Comparison of ENCODE assay signal across 12 cellular contexts in genomic region chr3:52051444-52051843, GRCh38. TPM values are rescaled to one million over a fixed set of nuclear protein-coding genes. Genes with fewer than 3 reads are reported as not detected.
DNase-seq lines count a peak whose midpoint lies in the region; ATAC-seq and TF ChIP-seq lines count a peak whose summit lies in the region.
"Had no signal": no experiment of that assay in that cellular context is flagged by ENCODE, and none has a peak within 500 bp of the region (broad histone marks: within the 10 kb centered on the region; RNA-seq: fewer than 3 reads in every experiment).

No MANE protein-coding gene starts in this region.

- no peak overlapping the region for H2AFZ ChIP-seq in mesenchymal stem cell (ENCODE audit: low read depth, low read length)

- H3K27me3 ChIP-seq in vagina (no peaks in the 10 kb centered on the region), mesenchymal stem cell (ENCODE audit: control insufficient read depth in 1 of 2, insufficient read depth in 1 of 2, low read length in 2 of 2) (no peaks in the 10 kb centered on the region)

- TF ChIP-seq CTCF in MCF 10A (IDR thresholded peaks at IDR 0.05; ENCODE audit: unreplicated experiment) (no peak), natural killer cell (IDR thresholded peaks at IDR 0.05) (no peak), vagina (IDR thresholded peaks at IDR 0.05) (no peak), GM10266 (IDR thresholded peaks at IDR 0.05; ENCODE audit: control insufficient read depth, insufficient read depth, low read depth, missing control alignments) (no peak)

- no peak overlapping the region for H3K4me3 ChIP-seq in vagina
- no peak overlapping the region for H3K4me3 ChIP-seq in mesenchymal stem cell (ENCODE audit: insufficient read depth in 1 of 2, low read depth in 1 of 2, low read length in 2 of 2)

- H3K9me3 Mint-ChIP-seq in stimulated activated naive CD8-positive, alpha-beta T cell treated with anti-CD3 and anti-CD28 coated beads, Interleukin-15, Interleukin-2, amounts not matched to agents 100 ng/mL and 50 ng/mL, for 24 hours = no peaks in the 10 kb centered on the region
- H3K9me3 Mint-ChIP-seq in stimulated activated naive CD8-positive, alpha-beta T cell treated with anti-CD3 and anti-CD28 coated beads, Interleukin-15, amount 100 ng/mL, for 72 hours = no peaks in the 10 kb centered on the region
- H3K9me3 Mint-ChIP-seq in MCF 10A (ENCODE audit: unreplicated experiment) (no peaks in the 10 kb centered on the region), natural killer cell (no peaks in the 10 kb centered on the region)

- H3K4me3 Mint-ChIP-seq in stimulated activated naive CD8-positive, alpha-beta T cell treated with anti-CD3 and anti-CD28 coated beads, Interleukin-15, Interleukin-2, amounts not matched to agents 100 ng/mL and 50 ng/mL, for 24 hours = no peak overlapping the region
- no peak overlapping the region for H3K4me3 Mint-ChIP-seq in stimulated activated naive CD8-positive, alpha-beta T cell treated with anti-CD3 and anti-CD28 coated beads, Interleukin-15, amount 100 ng/mL, for 72 hours
- H3K4me3 Mint-ChIP-seq in MCF 10A (ENCODE audit: unreplicated experiment) (peak overlapping the region; percentile 72), natural killer cell (peak overlapping the region; percentile 93)

- H3K27ac ChIP-seq in vagina = peak overlapping the region; percentile 98
- H3K27ac ChIP-seq in mesenchymal stem cell (ENCODE audit: low read length, poor library complexity, severe bottlenecking) = no peak overlapping the region

- no peak overlapping the region for H3K4me2 ChIP-seq in mesenchymal stem cell (ENCODE audit: low read length, poor library complexity, severe bottlenecking)

- H3K4ac ChIP-seq in mesenchymal stem cell (ENCODE audit: low read depth in 1 of 2, low read length in 2 of 2) = no peak overlapping the region

- peak overlapping the region; percentile 83 for H3K27ac Mint-ChIP-seq in stimulated activated naive CD8-positive, alpha-beta T cell treated with anti-CD3 and anti-CD28 coated beads, Interleukin-15, Interleukin-2, amounts not matched to agents 100 ng/mL and 50 ng/mL, for 24 hours
- H3K27ac Mint-ChIP-seq in stimulated activated naive CD8-positive, alpha-beta T cell treated with anti-CD3 and anti-CD28 coated beads, Interleukin-15, amount 100 ng/mL, for 72 hours = peak overlapping the region in 1 of 2 donors; percentile 97
- H3K27ac Mint-ChIP-seq in MCF 10A (ENCODE audit: low read depth, unreplicated experiment) (peak overlapping the region; percentile 47), natural killer cell (peak overlapping the region; percentile 91 to 94)

- DNase-seq in stimulated activated naive CD8-positive, alpha-beta T cell treated with anti-CD3 and anti-CD28 coated beads, Interleukin-15, amount 100 ng/mL, for 72 hours = no peak
- no peak for DNase-seq in MCF 10A (ENCODE audit: unreplicated experiment)
- DNase-seq in natural killer cell = no peak
- DNase-seq in vagina (ENCODE audit: extremely low spot score in 2 of 2) = no peak
- no peak for DNase-seq in GM10266 (ENCODE audit: extremely low spot score)
- no peak for DNase-seq in mesenchymal stem cell
- DNase-seq in activated CD4-positive, CD25-positive, alpha-beta regulatory T cell (lab: John Stamatoyannopoulos, UW) = no peak
- DNase-seq: NCI-H1048, NCI-H446 treated with DMSO at 0.1 percent for 48 hours, retina, RPMI8226 had no signal

- no peak overlapping the region for H3K18ac ChIP-seq in mesenchymal stem cell (ENCODE audit: low read depth in 1 of 2, low read length in 2 of 2)

- H3K4me1 ChIP-seq in vagina = peaks cover 83% of the 10 kb centered on the region
- H3K4me1 ChIP-seq in mesenchymal stem cell (ENCODE audit: control insufficient read depth, insufficient read depth, low read depth, low read length) = peaks cover 60% of the 10 kb centered on the region

- no peak overlapping the region for H4K8ac ChIP-seq in mesenchymal stem cell (ENCODE audit: low read length)

- no TSS peak for BruUV-seq in MCF 10A (replicated peaks; lab: Mats Ljungman, UMichigan)

- ATAC-seq in stimulated activated naive CD8-positive, alpha-beta T cell treated with anti-CD3 and anti-CD28 coated beads, Interleukin-15, amount 100 ng/mL, for 72 hours = no peak
- ATAC-seq in natural killer cell = no peak

- H3K9me3 ChIP-seq in vagina = no peaks in the 10 kb centered on the region
- no peaks in the 10 kb centered on the region for H3K9me3 ChIP-seq in mesenchymal stem cell (ENCODE audit: control insufficient read depth, low read length)

- peaks cover 19% of the 10 kb centered on the region for H3K79me1 ChIP-seq in mesenchymal stem cell (replicated peaks; ENCODE audit: low read length, poor library complexity, severe bottlenecking)

- no peak overlapping the region for H3K14ac ChIP-seq in mesenchymal stem cell (ENCODE audit: low read length in 2 of 2)

- no peak overlapping the region for H4K91ac ChIP-seq in mesenchymal stem cell (ENCODE audit: low read length)

- H2BK12ac ChIP-seq in mesenchymal stem cell (ENCODE audit: low read length in 2 of 2) = no peak overlapping the region

- peaks cover 0 to 44% of the 10 kb centered on the region in 2 donors for H3K36me3 ChIP-seq in vagina
- H3K36me3 ChIP-seq in mesenchymal stem cell (ENCODE audit: control insufficient read depth in 1 of 2, insufficient read depth in 2 of 2, low read depth in 1 of 2, low read length in 2 of 2) = peaks cover 47 to 62% of the 10 kb centered on the region in 2 experiments

- H3K27me3 Mint-ChIP-seq in stimulated activated naive CD8-positive, alpha-beta T cell treated with anti-CD3 and anti-CD28 coated beads, Interleukin-15, Interleukin-2, amounts not matched to agents 100 ng/mL and 50 ng/mL, for 24 hours = no peaks in the 10 kb centered on the region
- H3K27me3 Mint-ChIP-seq in stimulated activated naive CD8-positive, alpha-beta T cell treated with anti-CD3 and anti-CD28 coated beads, Interleukin-15, amount 100 ng/mL, for 72 hours = no peaks in the 10 kb centered on the region
- H3K27me3 Mint-ChIP-seq in MCF 10A (ENCODE audit: insufficient read depth, unreplicated experiment) = no peaks in the 10 kb centered on the region
- no peaks in the 10 kb centered on the region for H3K27me3 Mint-ChIP-seq in natural killer cell (ENCODE audit: low read depth in 2 of 2)

- no peak overlapping the region for H3K9ac ChIP-seq in mesenchymal stem cell (ENCODE audit: low read length)

- H3K36me3 Mint-ChIP-seq in stimulated activated naive CD8-positive, alpha-beta T cell treated with anti-CD3 and anti-CD28 coated beads, Interleukin-15, Interleukin-2, amounts not matched to agents 100 ng/mL and 50 ng/mL, for 24 hours (ENCODE audit: low read depth) = peaks cover 16% of the 10 kb centered on the region
- H3K36me3 Mint-ChIP-seq in MCF 10A (ENCODE audit: insufficient read depth, unreplicated experiment) (peaks cover 77% of the 10 kb centered on the region), natural killer cell (no peaks in the 10 kb centered on the region)

- intact Hi-C loops in MCF 10A (cut with micrococcal nuclease) = no loop called here
- intact Hi-C loops in natural killer cell (cut with micrococcal nuclease) = loop anchor here (5.0 kb wide), 2 partner anchors 49 to 71 kb away; no protein-coding TSS in a partner anchor
- intact Hi-C loops in vagina (cut with DNase I) = loop anchor here (5.0 to 10.0 kb wide), 3 partner anchors 34 to 73 kb away; no protein-coding TSS in a partner anchor

- H2BK5ac ChIP-seq in mesenchymal stem cell (ENCODE audit: low read depth, low read length, poor library complexity, severe bottlenecking) = no peak overlapping the region

- peaks cover 48% of the 10 kb centered on the region for H3K4me1 Mint-ChIP-seq in stimulated activated naive CD8-positive, alpha-beta T cell treated with anti-CD3 and anti-CD28 coated beads, Interleukin-15, Interleukin-2, amounts not matched to agents 100 ng/mL and 50 ng/mL, for 24 hours (ENCODE audit: low read depth)
- peaks cover 67% of the 10 kb centered on the region for H3K4me1 Mint-ChIP-seq in stimulated activated naive CD8-positive, alpha-beta T cell treated with anti-CD3 and anti-CD28 coated beads, Interleukin-15, amount 100 ng/mL, for 72 hours
- peaks cover 49% of the 10 kb centered on the region for H3K4me1 Mint-ChIP-seq in MCF 10A (ENCODE audit: insufficient read depth, unreplicated experiment)
- peaks cover 37 to 63% of the 10 kb centered on the region in 2 donors for H3K4me1 Mint-ChIP-seq in natural killer cell

- CTCF ChIA-PET in MCF 10A (lab: Yijun Ruan, JAX) = interaction anchor here (0.6 to 8.5 kb wide), 11 partner anchors 11 to 289 kb away, joined by 3 to 116 read pairs (median 18); partner anchors contain the start of genes PARP3 and RRP9

- POLR2A ChIA-PET in MCF 10A (lab: Yijun Ruan, JAX) = interaction anchor here (0.9 to 4.3 kb wide), 7 partner anchors 49 to 188 kb away, joined by 3 to 45 read pairs (median 30); partner anchors contain the start of genes ABHD14A, PARP3, RPL29 and RRP9

- no peak overlapping the region for H2BK15ac ChIP-seq in mesenchymal stem cell (ENCODE audit: low read depth, poor library complexity, severe bottlenecking)

- no peak overlapping the region for H2BK120ac ChIP-seq in mesenchymal stem cell (ENCODE audit: low read depth, low read length)

- 96% methylated on average over 8 of the region's 8 CpGs for WGBS in mesenchymal stem cell

- no peak overlapping the region for H3K23ac ChIP-seq in mesenchymal stem cell (ENCODE audit: low read length in 2 of 2)

- H2AK5ac ChIP-seq in mesenchymal stem cell (ENCODE audit: low read length, severe bottlenecking) = no peak overlapping the region

- no peak for TF ChIP-seq POLR2A in vagina (IDR thresholded peaks at IDR 0.05)

RNA-seq across cellular contexts. Expression of gene DUSP7, which starts 4.9 kb away (rescaled TPM):
- total RNA-seq in MCF 10A (2022) = 67.4 and 69.1 TPM in 2 replicates
- 10 to 100 TPM in 2 of 3 donors, 1 to 10 TPM in 1; 8.7 to 17.4 (median 11.6) TPM for total RNA-seq in natural killer cell
- total RNA-seq in vagina = 59.9 TPM
- polyA plus RNA-seq in mesenchymal stem cell (2013, experiment 1 of 2) = 30.5 TPM
- 30.2 TPM for polyA plus RNA-seq in mesenchymal stem cell (2013, experiment 2 of 2)

RNA-seq across cellular contexts. Expression of gene RPL29, which starts 55.7 kb away (rescaled TPM):
- total RNA-seq in MCF 10A (2022) (1,551 and 1,602 TPM in 2 replicates), natural killer cell (100 to 1,000 TPM; 486 to 819 (median 797) TPM), vagina (1,678 TPM)
- 1,869 TPM for polyA plus RNA-seq in mesenchymal stem cell (2013, experiment 1 of 2)
- polyA plus RNA-seq in mesenchymal stem cell (2013, experiment 2 of 2) = 1,864 TPM

Comparison
In these comparisons a context has a peak if more than half of its experiments do, and no peak if none do; other contexts are left out.
1. H3K4me3 Mint-ChIP-seq: peak in MCF 10A (single experiment) and natural killer cell (single experiment); none in stimulated activated naive CD8-positive, alpha-beta T cell treated with anti-CD3 and anti-CD28 coated beads, Interleukin-15, Interleukin-2, amounts not matched to agents 100 ng/mL and 50 ng/mL, for 24 hours (single experiment) and stimulated activated naive CD8-positive, alpha-beta T cell treated with anti-CD3 and anti-CD28 coated beads, Interleukin-15, amount 100 ng/mL, for 72 hours (0 of 2).